1 cellular context compared by ENCODE assay signal in the genomic region with DNA sequence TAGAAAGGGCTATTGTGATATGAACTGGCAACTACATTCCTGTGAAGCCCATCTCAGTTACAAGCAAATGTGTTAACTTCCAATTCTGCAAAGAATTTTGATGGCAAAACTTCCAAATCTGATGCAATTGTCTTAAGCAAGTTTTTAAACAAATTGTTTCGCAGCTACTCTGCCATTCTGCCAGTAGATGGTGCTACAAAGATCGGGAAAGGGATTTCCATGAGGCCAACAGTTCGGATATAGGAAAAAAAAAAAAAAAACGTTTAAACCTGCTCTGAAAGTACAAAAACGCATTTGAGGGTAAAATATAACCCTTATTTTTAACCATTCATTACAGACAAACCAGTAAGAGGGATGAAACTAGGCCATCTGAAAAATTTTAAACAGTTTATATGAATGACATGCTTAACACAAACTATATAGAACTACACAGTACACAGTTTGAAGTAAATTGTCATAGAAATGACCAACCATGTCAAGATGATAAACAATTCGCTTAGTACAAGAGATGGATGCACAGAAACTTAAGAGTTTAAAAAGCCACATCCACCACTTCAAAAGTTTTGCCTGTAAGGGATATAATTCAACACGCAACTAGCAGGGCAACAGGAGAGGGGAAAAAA.
TF ChIP-seq lines count a peak whose summit lies in the region.

No MANE protein-coding gene starts in this region.

TF ChIP-seq in GM12878, 131 proteins besides CTCF, POLR2A, EP300 and RAD21 (continued from another document and continues in another):
- TF ChIP-seq, protein P1, sequence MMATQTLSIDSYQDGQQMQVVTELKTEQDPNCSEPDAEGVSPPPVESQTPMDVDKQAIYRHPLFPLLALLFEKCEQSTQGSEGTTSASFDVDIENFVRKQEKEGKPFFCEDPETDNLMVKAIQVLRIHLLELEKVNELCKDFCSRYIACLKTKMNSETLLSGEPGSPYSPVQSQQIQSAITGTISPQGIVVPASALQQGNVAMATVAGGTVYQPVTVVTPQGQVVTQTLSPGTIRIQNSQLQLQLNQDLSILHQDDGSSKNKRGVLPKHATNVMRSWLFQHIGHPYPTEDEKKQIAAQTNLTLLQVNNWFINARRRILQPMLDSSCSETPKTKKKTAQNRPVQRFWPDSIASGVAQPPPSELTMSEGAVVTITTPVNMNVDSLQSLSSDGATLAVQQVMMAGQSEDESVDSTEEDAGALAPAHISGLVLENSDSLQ (IDR thresholded peaks at IDR 0.05), result 0 out of 2 replicates have a peak, but pooled peaks have one; percentile 15
- TF ChIP-seq NR2F1 (conservative IDR thresholded peaks at IDR 0.05), result no peak
- TF ChIP-seq ZNF384 (IDR thresholded peaks at IDR 0.05; ENCODE audit: borderline replicate concordance, low read depth, low read length), result peak; percentile 69; the same call in 1 of the 2 replicates
- TF ChIP-seq EED (IDR thresholded peaks at IDR 0.05; ENCODE audit: low read depth), result peak; percentile 60; the same call in 1 of the 2 replicates
- 0 out of 2 replicates have a peak, but pooled peaks have one; percentile 11 for TF ChIP-seq POLR2AphosphoS2 (IDR thresholded peaks at IDR 0.05; ENCODE audit: low read depth, low read length)
- no peak for TF ChIP-seq CBX5 (IDR thresholded peaks at IDR 0.05; ENCODE audit: low read depth)
- TF ChIP-seq ZSCAN29 (IDR thresholded peaks at IDR 0.05), result no peak
- TF ChIP-seq SPI1 (IDR thresholded peaks at IDR 0.05; ENCODE audit: borderline replicate concordance, insufficient read depth, low read depth, low read length), result no peak
- TF ChIP-seq SRF (IDR thresholded peaks at IDR 0.05; ENCODE audit: low read depth in 2 of 2, low read length in 2 of 2), result no peak
- TF ChIP-seq, protein P2, sequence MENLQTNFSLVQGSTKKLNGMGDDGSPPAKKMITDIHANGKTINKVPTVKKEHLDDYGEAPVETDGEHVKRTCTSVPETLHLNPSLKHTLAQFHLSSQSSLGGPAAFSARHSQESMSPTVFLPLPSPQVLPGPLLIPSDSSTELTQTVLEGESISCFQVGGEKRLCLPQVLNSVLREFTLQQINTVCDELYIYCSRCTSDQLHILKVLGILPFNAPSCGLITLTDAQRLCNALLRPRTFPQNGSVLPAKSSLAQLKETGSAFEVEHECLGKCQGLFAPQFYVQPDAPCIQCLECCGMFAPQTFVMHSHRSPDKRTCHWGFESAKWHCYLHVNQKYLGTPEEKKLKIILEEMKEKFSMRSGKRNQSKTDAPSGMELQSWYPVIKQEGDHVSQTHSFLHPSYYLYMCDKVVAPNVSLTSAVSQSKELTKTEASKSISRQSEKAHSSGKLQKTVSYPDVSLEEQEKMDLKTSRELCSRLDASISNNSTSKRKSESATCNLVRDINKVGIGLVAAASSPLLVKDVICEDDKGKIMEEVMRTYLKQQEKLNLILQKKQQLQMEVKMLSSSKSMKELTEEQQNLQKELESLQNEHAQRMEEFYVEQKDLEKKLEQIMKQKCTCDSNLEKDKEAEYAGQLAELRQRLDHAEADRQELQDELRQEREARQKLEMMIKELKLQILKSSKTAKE (IDR thresholded peaks at IDR 0.05; ENCODE audit: low read depth, poor library complexity, severe bottlenecking), result peak; percentile 38
- TF ChIP-seq TCF3 (IDR thresholded peaks at IDR 0.05; ENCODE audit: borderline replicate concordance, insufficient read depth, low read depth, low read length), result no peak
- peak; percentile 87 for TF ChIP-seq IKZF2 (IDR thresholded peaks at IDR 0.05)
- no peak for TF ChIP-seq TCF12 (IDR thresholded peaks at IDR 0.05; ENCODE audit: low read depth, low read length)
- TF ChIP-seq, protein P3, sequence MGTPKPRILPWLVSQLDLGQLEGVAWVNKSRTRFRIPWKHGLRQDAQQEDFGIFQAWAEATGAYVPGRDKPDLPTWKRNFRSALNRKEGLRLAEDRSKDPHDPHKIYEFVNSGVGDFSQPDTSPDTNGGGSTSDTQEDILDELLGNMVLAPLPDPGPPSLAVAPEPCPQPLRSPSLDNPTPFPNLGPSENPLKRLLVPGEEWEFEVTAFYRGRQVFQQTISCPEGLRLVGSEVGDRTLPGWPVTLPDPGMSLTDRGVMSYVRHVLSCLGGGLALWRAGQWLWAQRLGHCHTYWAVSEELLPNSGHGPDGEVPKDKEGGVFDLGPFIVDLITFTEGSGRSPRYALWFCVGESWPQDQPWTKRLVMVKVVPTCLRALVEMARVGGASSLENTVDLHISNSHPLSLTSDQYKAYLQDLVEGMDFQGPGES (IDR thresholded peaks at IDR 0.05), result no peak
- no peak for TF ChIP-seq ZBED1 (IDR thresholded peaks at IDR 0.05; ENCODE audit: borderline replicate concordance)
- TF ChIP-seq ZNF207 (IDR thresholded peaks at IDR 0.05; ENCODE audit: borderline replicate concordance), result no peak
- TF ChIP-seq MXI1 (IDR thresholded peaks at IDR 0.05; ENCODE audit: low read depth, low read length), result 0 out of 2 replicates have a peak, but pooled peaks have one; percentile 8
- no peak for TF ChIP-seq HDAC6 (IDR thresholded peaks at IDR 0.05; ENCODE audit: unreplicated experiment)
- no peak for TF ChIP-seq SP1 (IDR thresholded peaks at IDR 0.05; ENCODE audit: low read depth, low read length)
- TF ChIP-seq, protein P4, sequence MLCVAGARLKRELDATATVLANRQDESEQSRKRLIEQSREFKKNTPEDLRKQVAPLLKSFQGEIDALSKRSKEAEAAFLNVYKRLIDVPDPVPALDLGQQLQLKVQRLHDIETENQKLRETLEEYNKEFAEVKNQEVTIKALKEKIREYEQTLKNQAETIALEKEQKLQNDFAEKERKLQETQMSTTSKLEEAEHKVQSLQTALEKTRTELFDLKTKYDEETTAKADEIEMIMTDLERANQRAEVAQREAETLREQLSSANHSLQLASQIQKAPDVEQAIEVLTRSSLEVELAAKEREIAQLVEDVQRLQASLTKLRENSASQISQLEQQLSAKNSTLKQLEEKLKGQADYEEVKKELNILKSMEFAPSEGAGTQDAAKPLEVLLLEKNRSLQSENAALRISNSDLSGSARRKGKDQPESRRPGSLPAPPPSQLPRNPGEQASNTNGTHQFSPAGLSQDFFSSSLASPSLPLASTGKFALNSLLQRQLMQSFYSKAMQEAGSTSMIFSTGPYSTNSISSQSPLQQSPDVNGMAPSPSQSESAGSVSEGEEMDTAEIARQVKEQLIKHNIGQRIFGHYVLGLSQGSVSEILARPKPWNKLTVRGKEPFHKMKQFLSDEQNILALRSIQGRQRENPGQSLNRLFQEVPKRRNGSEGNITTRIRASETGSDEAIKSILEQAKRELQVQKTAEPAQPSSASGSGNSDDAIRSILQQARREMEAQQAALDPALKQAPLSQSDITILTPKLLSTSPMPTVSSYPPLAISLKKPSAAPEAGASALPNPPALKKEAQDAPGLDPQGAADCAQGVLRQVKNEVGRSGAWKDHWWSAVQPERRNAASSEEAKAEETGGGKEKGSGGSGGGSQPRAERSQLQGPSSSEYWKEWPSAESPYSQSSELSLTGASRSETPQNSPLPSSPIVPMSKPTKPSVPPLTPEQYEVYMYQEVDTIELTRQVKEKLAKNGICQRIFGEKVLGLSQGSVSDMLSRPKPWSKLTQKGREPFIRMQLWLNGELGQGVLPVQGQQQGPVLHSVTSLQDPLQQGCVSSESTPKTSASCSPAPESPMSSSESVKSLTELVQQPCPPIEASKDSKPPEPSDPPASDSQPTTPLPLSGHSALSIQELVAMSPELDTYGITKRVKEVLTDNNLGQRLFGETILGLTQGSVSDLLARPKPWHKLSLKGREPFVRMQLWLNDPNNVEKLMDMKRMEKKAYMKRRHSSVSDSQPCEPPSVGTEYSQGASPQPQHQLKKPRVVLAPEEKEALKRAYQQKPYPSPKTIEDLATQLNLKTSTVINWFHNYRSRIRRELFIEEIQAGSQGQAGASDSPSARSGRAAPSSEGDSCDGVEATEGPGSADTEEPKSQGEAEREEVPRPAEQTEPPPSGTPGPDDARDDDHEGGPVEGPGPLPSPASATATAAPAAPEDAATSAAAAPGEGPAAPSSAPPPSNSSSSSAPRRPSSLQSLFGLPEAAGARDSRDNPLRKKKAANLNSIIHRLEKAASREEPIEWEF (IDR thresholded peaks at IDR 0.05; ENCODE audit: insufficient replicate concordance, low read depth, low read length), result no peak
- no peak for TF ChIP-seq PAX8 (IDR thresholded peaks at IDR 0.05)
- no peak for TF ChIP-seq KDM1A (IDR thresholded peaks at IDR 0.05; ENCODE audit: borderline replicate concordance)
- no peak for TF ChIP-seq LARP7 (IDR thresholded peaks at IDR 0.05)
- TF ChIP-seq TARDBP (IDR thresholded peaks at IDR 0.05; ENCODE audit: borderline replicate concordance), result no peak
- TF ChIP-seq, protein P5, sequence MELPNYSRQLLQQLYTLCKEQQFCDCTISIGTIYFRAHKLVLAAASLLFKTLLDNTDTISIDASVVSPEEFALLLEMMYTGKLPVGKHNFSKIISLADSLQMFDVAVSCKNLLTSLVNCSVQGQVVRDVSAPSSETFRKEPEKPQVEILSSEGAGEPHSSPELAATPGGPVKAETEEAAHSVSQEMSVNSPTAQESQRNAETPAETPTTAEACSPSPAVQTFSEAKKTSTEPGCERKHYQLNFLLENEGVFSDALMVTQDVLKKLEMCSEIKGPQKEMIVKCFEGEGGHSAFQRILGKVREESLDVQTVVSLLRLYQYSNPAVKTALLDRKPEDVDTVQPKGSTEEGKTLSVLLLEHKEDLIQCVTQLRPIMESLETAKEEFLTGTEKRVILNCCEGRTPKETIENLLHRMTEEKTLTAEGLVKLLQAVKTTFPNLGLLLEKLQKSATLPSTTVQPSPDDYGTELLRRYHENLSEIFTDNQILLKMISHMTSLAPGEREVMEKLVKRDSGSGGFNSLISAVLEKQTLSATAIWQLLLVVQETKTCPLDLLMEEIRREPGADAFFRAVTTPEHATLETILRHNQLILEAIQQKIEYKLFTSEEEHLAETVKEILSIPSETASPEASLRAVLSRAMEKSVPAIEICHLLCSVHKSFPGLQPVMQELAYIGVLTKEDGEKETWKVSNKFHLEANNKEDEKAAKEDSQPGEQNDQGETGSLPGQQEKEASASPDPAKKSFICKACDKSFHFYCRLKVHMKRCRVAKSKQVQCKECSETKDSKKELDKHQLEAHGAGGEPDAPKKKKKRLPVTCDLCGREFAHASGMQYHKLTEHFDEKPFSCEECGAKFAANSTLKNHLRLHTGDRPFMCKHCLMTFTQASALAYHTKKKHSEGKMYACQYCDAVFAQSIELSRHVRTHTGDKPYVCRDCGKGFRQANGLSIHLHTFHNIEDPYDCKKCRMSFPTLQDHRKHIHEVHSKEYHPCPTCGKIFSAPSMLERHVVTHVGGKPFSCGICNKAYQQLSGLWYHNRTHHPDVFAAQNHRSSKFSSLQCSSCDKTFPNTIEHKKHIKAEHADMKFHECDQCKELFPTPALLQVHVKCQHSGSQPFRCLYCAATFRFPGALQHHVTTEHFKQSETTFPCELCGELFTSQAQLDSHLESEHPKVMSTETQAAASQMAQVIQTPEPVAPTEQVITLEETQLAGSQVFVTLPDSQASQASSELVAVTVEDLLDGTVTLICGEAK (IDR thresholded peaks at IDR 0.05; ENCODE audit: borderline replicate concordance), result no peak
- no peak for TF ChIP-seq EZH2 (IDR thresholded peaks at IDR 0.05; ENCODE audit: borderline replicate concordance, control insufficient read depth, low read depth, low read length)
- peak; percentile 30; the same call in 1 of the 2 replicates for TF ChIP-seq NBN (IDR thresholded peaks at IDR 0.05)
- no peak for TF ChIP-seq CBFB (IDR thresholded peaks at IDR 0.05; ENCODE audit: low read depth)
- TF ChIP-seq, protein P6, sequence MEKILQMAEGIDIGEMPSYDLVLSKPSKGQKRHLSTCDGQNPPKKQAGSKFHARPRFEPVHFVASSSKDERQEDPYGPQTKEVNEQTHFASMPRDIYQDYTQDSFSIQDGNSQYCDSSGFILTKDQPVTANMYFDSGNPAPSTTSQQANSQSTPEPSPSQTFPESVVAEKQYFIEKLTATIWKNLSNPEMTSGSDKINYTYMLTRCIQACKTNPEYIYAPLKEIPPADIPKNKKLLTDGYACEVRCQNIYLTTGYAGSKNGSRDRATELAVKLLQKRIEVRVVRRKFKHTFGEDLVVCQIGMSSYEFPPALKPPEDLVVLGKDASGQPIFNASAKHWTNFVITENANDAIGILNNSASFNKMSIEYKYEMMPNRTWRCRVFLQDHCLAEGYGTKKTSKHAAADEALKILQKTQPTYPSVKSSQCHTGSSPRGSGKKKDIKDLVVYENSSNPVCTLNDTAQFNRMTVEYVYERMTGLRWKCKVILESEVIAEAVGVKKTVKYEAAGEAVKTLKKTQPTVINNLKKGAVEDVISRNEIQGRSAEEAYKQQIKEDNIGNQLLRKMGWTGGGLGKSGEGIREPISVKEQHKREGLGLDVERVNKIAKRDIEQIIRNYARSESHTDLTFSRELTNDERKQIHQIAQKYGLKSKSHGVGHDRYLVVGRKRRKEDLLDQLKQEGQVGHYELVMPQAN (conservative IDR thresholded peaks at IDR 0.05), result no peak
- TF ChIP-seq RFX5 (IDR thresholded peaks at IDR 0.05; ENCODE audit: low read depth, low read length), result no peak
- TF ChIP-seq TCF7 (IDR thresholded peaks at IDR 0.05; ENCODE audit: borderline replicate concordance), result no peak
- TF ChIP-seq, protein P7, sequence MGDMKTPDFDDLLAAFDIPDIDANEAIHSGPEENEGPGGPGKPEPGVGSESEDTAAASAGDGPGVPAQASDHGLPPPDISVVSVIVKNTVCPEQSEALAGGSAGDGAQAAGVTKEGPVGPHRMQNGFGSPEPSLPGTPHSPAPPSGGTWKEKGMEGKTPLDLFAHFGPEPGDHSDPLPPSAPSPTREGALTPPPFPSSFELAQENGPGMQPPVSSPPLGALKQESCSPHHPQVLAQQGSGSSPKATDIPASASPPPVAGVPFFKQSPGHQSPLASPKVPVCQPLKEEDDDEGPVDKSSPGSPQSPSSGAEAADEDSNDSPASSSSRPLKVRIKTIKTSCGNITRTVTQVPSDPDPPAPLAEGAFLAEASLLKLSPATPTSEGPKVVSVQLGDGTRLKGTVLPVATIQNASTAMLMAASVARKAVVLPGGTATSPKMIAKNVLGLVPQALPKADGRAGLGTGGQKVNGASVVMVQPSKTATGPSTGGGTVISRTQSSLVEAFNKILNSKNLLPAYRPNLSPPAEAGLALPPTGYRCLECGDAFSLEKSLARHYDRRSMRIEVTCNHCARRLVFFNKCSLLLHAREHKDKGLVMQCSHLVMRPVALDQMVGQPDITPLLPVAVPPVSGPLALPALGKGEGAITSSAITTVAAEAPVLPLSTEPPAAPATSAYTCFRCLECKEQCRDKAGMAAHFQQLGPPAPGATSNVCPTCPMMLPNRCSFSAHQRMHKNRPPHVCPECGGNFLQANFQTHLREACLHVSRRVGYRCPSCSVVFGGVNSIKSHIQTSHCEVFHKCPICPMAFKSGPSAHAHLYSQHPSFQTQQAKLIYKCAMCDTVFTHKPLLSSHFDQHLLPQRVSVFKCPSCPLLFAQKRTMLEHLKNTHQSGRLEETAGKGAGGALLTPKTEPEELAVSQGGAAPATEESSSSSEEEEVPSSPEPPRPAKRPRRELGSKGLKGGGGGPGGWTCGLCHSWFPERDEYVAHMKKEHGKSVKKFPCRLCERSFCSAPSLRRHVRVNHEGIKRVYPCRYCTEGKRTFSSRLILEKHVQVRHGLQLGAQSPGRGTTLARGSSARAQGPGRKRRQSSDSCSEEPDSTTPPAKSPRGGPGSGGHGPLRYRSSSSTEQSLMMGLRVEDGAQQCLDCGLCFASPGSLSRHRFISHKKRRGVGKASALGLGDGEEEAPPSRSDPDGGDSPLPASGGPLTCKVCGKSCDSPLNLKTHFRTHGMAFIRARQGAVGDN (IDR thresholded peaks at IDR 0.05), result no peak
- no peak for TF ChIP-seq NR2C1 (IDR thresholded peaks at IDR 0.05)
- 0 out of 2 replicates have a peak, but pooled peaks have one; percentile 15 for TF ChIP-seq SIN3A (IDR thresholded peaks at IDR 0.05; ENCODE audit: low read depth, low read length)
- TF ChIP-seq CEBPB (IDR thresholded peaks at IDR 0.05; ENCODE audit: borderline replicate concordance in 1 of 2, low read depth in 2 of 2, low read length in 2 of 2), result no peak
- no peak for TF ChIP-seq BMI1 (IDR thresholded peaks at IDR 0.05; ENCODE audit: borderline replicate concordance)
- no peak for TF ChIP-seq TBL1XR1 (IDR thresholded peaks at IDR 0.05; ENCODE audit: low read depth, low read length)
